Comparison of ENCODE assay signal across 8 cellular contexts in genomic region chr1:38990746-38991637, GRCh38. TPM values are rescaled to one million over a fixed set of nuclear protein-coding genes. Genes with fewer than 3 reads are reported as not detected.
DNase-seq lines count a peak whose midpoint lies in the region; ATAC-seq and TF ChIP-seq lines count a peak whose summit lies in the region.

A gene with protein sequence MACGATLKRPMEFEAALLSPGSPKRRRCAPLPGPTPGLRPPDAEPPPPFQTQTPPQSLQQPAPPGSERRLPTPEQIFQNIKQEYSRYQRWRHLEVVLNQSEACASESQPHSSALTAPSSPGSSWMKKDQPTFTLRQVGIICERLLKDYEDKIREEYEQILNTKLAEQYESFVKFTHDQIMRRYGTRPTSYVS (plus strand): TSS chr1:38991276. CDS start chr1:38991381, 105 bp downstream.

- H3K4me3 ChIP-seq in MM.1S (ENCODE audit: low read length) = peak within 1 kb of the TSS; percentile 82
- H3K4me3 ChIP-seq in fibroblast of villous mesenchyme (ENCODE audit: low read depth, low read length) = peak within 1 kb of the TSS; percentile 95
- H3K4me3 ChIP-seq in neural cell (ENCODE audit: low read length) = peak within 1 kb of the TSS; percentile 72

- H3K9me3 Mint-ChIP-seq in stimulated activated naive CD8-positive, alpha-beta T cell treated with anti-CD3 and anti-CD28 coated beads, Interleukin-15, amount 100 ng/mL, for 72 hours = no peaks in the 10 kb centered on the region

- H3K36me3 ChIP-seq in MM.1S (replicated peaks; ENCODE audit: insufficient read depth, low read length) = 0 out of 2 replicates have a peak, but pooled peaks cover 3% of the 10 kb centered on the region
- H3K36me3 ChIP-seq in neural cell (ENCODE audit: insufficient read depth, low read length) = no peaks in the 10 kb centered on the region

- peak within 1 kb of the TSS; percentile 61 for H2AFZ ChIP-seq in MM.1S (ENCODE audit: low read length)
- H2AFZ ChIP-seq in neural cell (ENCODE audit: low read depth, low read length) = peak within 1 kb of the TSS; percentile 87

- peak; percentile 35 for TF ChIP-seq RAD21 in neural cell (conservative IDR thresholded peaks at IDR 0.05)

- no peaks in the 10 kb centered on the region for H3K27me3 ChIP-seq in MM.1S (replicated peaks; ENCODE audit: insufficient read depth, low read length)
- no peaks in the 10 kb centered on the region for H3K27me3 ChIP-seq in neural cell (ENCODE audit: insufficient read depth, low read depth, low read length)

- H3K9me3 ChIP-seq in MM.1S (replicated peaks; ENCODE audit: insufficient read depth, low read length) (no peaks in the 10 kb centered on the region), neural cell (ENCODE audit: low read length) (no peaks in the 10 kb centered on the region)

- H3K27ac Mint-ChIP-seq in stimulated activated naive CD8-positive, alpha-beta T cell treated with anti-CD3 and anti-CD28 coated beads, Interleukin-15, amount 100 ng/mL, for 72 hours = peak within 1 kb of the TSS; percentile 91 to 96

- peak; percentile 24 for TF ChIP-seq EP300 in neural cell (conservative IDR thresholded peaks at IDR 0.05; ENCODE audit: poor library complexity, severe bottlenecking)

- H3K27me3 Mint-ChIP-seq in stimulated activated naive CD8-positive, alpha-beta T cell treated with anti-CD3 and anti-CD28 coated beads, Interleukin-15, amount 100 ng/mL, for 72 hours = no peaks in the 10 kb centered on the region

- DNase-seq in G401 (ENCODE audit: low spot score) = peak; percentile 96
- peak; percentile 96 for DNase-seq in HCEC 1CT
- peak; percentile 97 for DNase-seq in MM.1S
- peak; percentile 84 for DNase-seq in SHP77 treated with DMSO at 0.1 percent for 48 hours (lab: John Stamatoyannopoulos, UW)
- DNase-seq in activated gamma-delta T cell treated with Interleukin-2 at 50 U/mL for 16 hours = peak; percentile 94
- peak; percentile 97 for DNase-seq in fibroblast of villous mesenchyme (ENCODE audit: low read depth)
- DNase-seq in stimulated activated naive CD8-positive, alpha-beta T cell treated with anti-CD3 and anti-CD28 coated beads, Interleukin-15, amount 100 ng/mL, for 72 hours = peak; percentile 99

- H3K79me2 ChIP-seq in MM.1S (ENCODE audit: low read length) = peaks cover 48% of the 10 kb centered on the region
- peaks cover 47% of the 10 kb centered on the region for H3K79me2 ChIP-seq in neural cell (replicated peaks; ENCODE audit: insufficient read depth, low read length)

- peak within 1 kb of the TSS; percentile 80 to 90 for H3K4me3 Mint-ChIP-seq in stimulated activated naive CD8-positive, alpha-beta T cell treated with anti-CD3 and anti-CD28 coated beads, Interleukin-15, amount 100 ng/mL, for 72 hours

- in situ Hi-C loops in G401 (cut with HindIII; ENCODE audit: low sequenced_read_pairs) = no loop called here

- peak within 1 kb of the TSS; percentile 94 for H3K4me2 ChIP-seq in MM.1S (ENCODE audit: low read depth, low read length)
- peak within 1 kb of the TSS; percentile 82 for H3K4me2 ChIP-seq in neural cell (ENCODE audit: low read length)

- peak within 1 kb of the TSS; percentile 47 for H3K27ac ChIP-seq in MM.1S (ENCODE audit: low read length)
- peak within 1 kb of the TSS; percentile 93 for H3K27ac ChIP-seq in neural cell (ENCODE audit: low read length)

- TF ChIP-seq CTCF in MM.1S (IDR thresholded peaks at IDR 0.05; ENCODE audit: low read length) (no peak), fibroblast of villous mesenchyme (IDR thresholded peaks at IDR 0.05; ENCODE audit: insufficient read depth, low read depth, low read length) (no peak), neural cell (IDR thresholded peaks at IDR 0.05; ENCODE audit: poor library complexity, severe bottlenecking) (no peak)

- H4K20me1 ChIP-seq in MM.1S (ENCODE audit: insufficient read depth, low read length) (no peaks in the 10 kb centered on the region), neural cell (ENCODE audit: insufficient read depth) (peaks cover 7% of the 10 kb centered on the region)

- H3K9me2 ChIP-seq in MM.1S (replicated peaks; ENCODE audit: insufficient read depth, low read length) (no peaks in the 10 kb centered on the region), neural cell (ENCODE audit: insufficient read depth, low read length) (no peaks in the 10 kb centered on the region)

- peaks cover 17% of the 10 kb centered on the region for H3K4me1 ChIP-seq in MM.1S (ENCODE audit: low read length)

- peaks cover 4% of the 10 kb centered on the region; the same call in 1 of the 2 replicates for H3F3A ChIP-seq in MM.1S (ENCODE audit: insufficient read depth, low read length)
- H3F3A ChIP-seq in neural cell (ENCODE audit: insufficient read depth, low read length, poor library complexity, severe bottlenecking) = peaks cover 7% of the 10 kb centered on the region

- ATAC-seq in stimulated activated naive CD8-positive, alpha-beta T cell treated with anti-CD3 and anti-CD28 coated beads, Interleukin-15, amount 100 ng/mL, for 72 hours = peak; percentile 97

- H3K9ac ChIP-seq in MM.1S (ENCODE audit: low read length) = peak within 1 kb of the TSS; percentile 80
- peak within 1 kb of the TSS; percentile 92 for H3K9ac ChIP-seq in neural cell (ENCODE audit: low read length)

- peaks cover 62% of the 10 kb centered on the region for H3K4me1 Mint-ChIP-seq in stimulated activated naive CD8-positive, alpha-beta T cell treated with anti-CD3 and anti-CD28 coated beads, Interleukin-15, amount 100 ng/mL, for 72 hours

TF ChIP-seq in neural cell, 6 proteins besides CTCF, POLR2A, EP300 and RAD21:
- TF ChIP-seq SMC3 (conservative IDR thresholded peaks at IDR 0.05; ENCODE audit: poor library complexity) (peak; percentile 36), EZH2 (IDR thresholded peaks at IDR 0.05; ENCODE audit: borderline replicate concordance, insufficient read depth, low read length, poor library complexity, severe bottlenecking) (no peak), MXI1 (conservative IDR thresholded peaks at IDR 0.05; ENCODE audit: poor library complexity, severe bottlenecking) (peak; percentile 83), POLR2AphosphoS5 (IDR thresholded peaks at IDR 0.05) (peak; percentile 94), REST (IDR thresholded peaks at IDR 0.05; ENCODE audit: borderline replicate concordance) (peak; percentile 19), TAF1 (IDR thresholded peaks at IDR 0.05; ENCODE audit: low read depth) (peak; percentile 69)

RNA-seq across cellular contexts. Expression of the gene that starts here (rescaled TPM):
- total RNA-seq in G401 (2014; rRNA removed; shearing (Covaris generic)) = 76.7 and 107 TPM in 2 replicates
- 44.1 and 69.5 TPM in 2 replicates for total RNA-seq in fibroblast of villous mesenchyme
- polyA plus RNA-seq in neural cell = 179 and 181 TPM in 2 replicates
- polyA minus RNA-seq in neural cell = 110 and 122 TPM in 2 replicates

Comparison
In these comparisons a context has a peak if more than half of its experiments do, and no peak if none do; other contexts are left out.
1. Peak in every context shown above with its lines: DNase-seq, ATAC-seq, H3K4me3 ChIP-seq and H3K27ac ChIP-seq.